In the genomic region with DNA sequence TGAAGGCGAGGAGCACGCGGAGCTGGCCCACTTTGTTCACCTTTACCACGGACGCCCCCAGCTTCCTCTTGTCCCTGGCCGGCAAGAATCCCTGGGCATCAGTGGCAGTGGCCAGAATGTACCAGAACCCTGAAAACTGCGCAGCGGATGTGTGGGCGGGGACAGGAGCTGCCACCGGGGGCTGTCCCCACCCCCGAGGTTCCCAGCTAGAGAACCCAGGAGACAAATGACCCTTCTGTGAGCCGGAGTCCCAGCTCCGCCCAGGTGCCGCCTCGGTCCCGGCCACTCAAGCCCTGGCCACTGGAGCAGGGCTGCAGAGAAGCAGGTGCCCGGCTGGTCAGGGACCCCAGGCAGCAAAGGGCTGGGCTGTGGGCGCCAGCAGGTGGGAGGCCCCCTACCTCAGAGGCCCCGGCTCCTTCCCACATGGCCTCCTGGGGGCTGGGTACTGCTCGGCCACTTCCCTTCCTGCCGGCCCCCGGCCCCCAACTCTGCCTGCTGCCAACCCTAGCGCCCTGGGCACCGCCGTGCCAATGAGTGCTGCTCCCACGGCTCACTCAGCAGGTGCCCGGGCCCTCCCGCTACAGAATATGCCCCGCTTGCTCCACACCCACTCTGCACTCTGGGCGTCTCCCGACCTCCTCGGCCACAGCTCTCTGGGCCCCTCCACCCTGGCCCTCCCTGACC, we compare ENCODE assay signal across 13 cellular contexts. TPM values are rescaled to one million over a fixed set of nuclear protein-coding genes. Genes with fewer than 3 reads are reported as not detected.
DNase-seq lines count a peak whose midpoint lies in the region; ATAC-seq and TF ChIP-seq lines count a peak whose summit lies in the region.
"Had no signal": no experiment of that assay in that cellular context is flagged by ENCODE, and none has a peak within 500 bp of the region (broad histone marks: within the 10 kb centered on the region; RNA-seq: fewer than 3 reads in every experiment).

No MANE protein-coding gene starts in this region.

- H3K4me3 ChIP-seq in stomach (peak overlapping the region in 3 of 4 donors; percentile 16 to 31 (median 23)), BE2C (ENCODE audit: low read depth, low read length) (no peak overlapping the region)

- no peaks in the 10 kb centered on the region for H3K36me3 Mint-ChIP-seq in T-cell

- intact Hi-C loops in stomach (cut with DNase I; ENCODE audit: low total_unique reads) = no loop called here

- peaks cover 0 to 7% (median 6%) of the 10 kb centered on the region in 3 donors for H3K4me1 Mint-ChIP-seq in T-cell

- TF ChIP-seq CTCF in foreskin keratinocyte (conservative IDR thresholded peaks at IDR 0.05) = no peak
- TF ChIP-seq CTCF in stomach (IDR thresholded peaks at IDR 0.05) = no peak
- no peak for TF ChIP-seq CTCF in BE2C (IDR thresholded peaks at IDR 0.05; ENCODE audit: low read depth, low read length)

- WGBS in stomach, 5 donors = 11 to 24% (median 17%) methylated on average over 14 to 32 of the region's 32 CpGs

- no peak overlapping the region for H3K27ac Mint-ChIP-seq in T-cell

- peak; percentile 51 to 78 (median 68) for ATAC-seq in T-cell (replicated peaks in 1 of 4)
- ATAC-seq in foreskin keratinocyte = peak; percentile 7
- no peak for ATAC-seq in GM19467 (IDR thresholded peaks at IDR 0.05; ENCODE audit: unreplicated experiment)

- H3K9me3 ChIP-seq in stomach (no peaks in the 10 kb centered on the region), BE2C (no peaks in the 10 kb centered on the region)

- CTCF ChIA-PET in T-cell (lab: Charles Lee) = interaction anchor here in 1 of 2 donors (0.8 kb wide), 1 partner anchor 15 kb away, joined by 3 read pairs; no protein-coding TSS in a partner anchor

- POLR2A ChIA-PET in T-cell (lab: Charles Lee) = no interaction called here

- TF ChIP-seq POLR2A in stomach (IDR thresholded peaks at IDR 0.05) = no peak

- no peak for TF ChIP-seq EP300 in stomach (IDR thresholded peaks at IDR 0.05)

- peak overlapping the region; percentile 52 to 74 (median 66) for H3K4me3 Mint-ChIP-seq in T-cell

- H3K27me3 ChIP-seq in foreskin keratinocyte = peaks cover 57% of the 10 kb centered on the region
- peaks cover 3 to 65% (median 43%) of the 10 kb centered on the region in 3 donors for H3K27me3 ChIP-seq in stomach
- no peaks in the 10 kb centered on the region for H3K27me3 ChIP-seq in BE2C

- DNase-seq in activated effector memory CD4-positive, alpha-beta T cell treated with anti-CD3 and anti-CD28 coated beads, Interleukin-2, amount 50 U/mL, for 16 hours = peak; percentile 79
- DNase-seq in activated effector memory CD4-positive, alpha-beta T cell treated with Interleukin-2 at 50 U/mL for 16 hours = no peak
- DNase-seq in T-cell = peak in 4 of 34 experiments; percentile 11 to 37 (median 24)
- no peak for DNase-seq in foreskin keratinocyte
- no peak for DNase-seq in stomach
- DNase-seq in amygdala (lab: John Stamatoyannopoulos, UW) = no peak
- DNase-seq in BE2C = no peak
- DNase-seq: amniotic stem cell, NCI-H446 had no signal

- H3K36me3 ChIP-seq in stomach (no peaks in the 10 kb centered on the region), BE2C (no peaks in the 10 kb centered on the region)

- no peaks in the 10 kb centered on the region for H3K9me3 Mint-ChIP-seq in T-cell

- H3K27me3 Mint-ChIP-seq in T-cell = peaks cover 0 to 16% of the 10 kb centered on the region in 2 donors

- no peak overlapping the region for H3K27ac ChIP-seq in foreskin keratinocyte
- H3K27ac ChIP-seq in stomach = peak overlapping the region in 1 of 5 donors; percentile 10
- H3K27ac ChIP-seq: epithelial cell of prostate had no signal

- no peaks in the 10 kb centered on the region for H3K4me1 ChIP-seq in foreskin keratinocyte
- peaks cover 22 to 30% (median 28%) of the 10 kb centered on the region in 4 donors for H3K4me1 ChIP-seq in stomach
- H3K4me1 ChIP-seq in BE2C = peaks cover 7% of the 10 kb centered on the region; the same call in 1 of the 2 replicates

RNA-seq across cellular contexts. Expression of a gene that starts 0.7 kb away (rescaled TPM):
- total RNA-seq in T-cell = 1 to 10 TPM; 1.3 to 2.8 (median 2.2) TPM
- not detected in 2 replicates for total RNA-seq in foreskin keratinocyte
- not detected in 2 replicates for polyA plus RNA-seq in foreskin keratinocyte
- total RNA-seq in stomach = 10 to 100 TPM in 1 of 5 donors, 1 to 10 TPM in 3, under 1 TPM in 1; 0.58 to 25.5 (median 4.9) TPM
- polyA plus RNA-seq in stomach = 10 to 100 TPM in 2 of 3 donors, 1 to 10 TPM in 1; 7.7 to 18.4 (median 10.2) TPM
- not detected for polyA plus RNA-seq in BE2C (2012; ENCODE audit: insufficient read depth, insufficient read length, low read depth)

RNA-seq across cellular contexts. Expression of a gene that starts 6.3 kb away (rescaled TPM):
- not detected for total RNA-seq in T-cell
- total RNA-seq in foreskin keratinocyte = not detected in 2 replicates
- not detected in 2 replicates for polyA plus RNA-seq in foreskin keratinocyte
- 10 to 100 TPM in 2 of 5 donors, 1 to 10 TPM in 1, not detected in 2; 7.0 to 31.2 (median 12.5) TPM for total RNA-seq in stomach
- 10 to 100 TPM; 18.8 to 23.2 (median 19.5) TPM for polyA plus RNA-seq in stomach
- not detected for polyA plus RNA-seq in BE2C (2012; ENCODE audit: insufficient read depth, insufficient read length, low read depth)
- total RNA-seq: T-helper 2 cell treated with Interferon-gamma antibody and Interleukin-4, amounts not matched to agents 100 ng/mL and 5 ng/mL, for 36 hours had no signal

RNA-seq across cellular contexts. Expression of a gene that starts 16.0 kb away (rescaled TPM):
- under 1 TPM in 1 of 5 donors, not detected in 4; 0.16 TPM for total RNA-seq in T-cell
- not detected in 2 replicates for total RNA-seq in foreskin keratinocyte
- not detected in 2 replicates for polyA plus RNA-seq in foreskin keratinocyte
- not detected for total RNA-seq in stomach
- polyA plus RNA-seq in stomach = not detected
- polyA plus RNA-seq in BE2C (2012; ENCODE audit: insufficient read depth, insufficient read length, low read depth) = not detected
- total RNA-seq: lower leg skin; T-helper 2 cell treated with Interferon-gamma antibody and Interleukin-4, amounts not matched to agents 100 ng/mL and 5 ng/mL, for 36 hours had no signal

RNA-seq across cellular contexts. Expression of a gene that starts 22.3 kb away (rescaled TPM):
- total RNA-seq in T-cell (not detected), foreskin keratinocyte (not detected in 2 replicates), stomach (not detected)
- polyA plus RNA-seq in foreskin keratinocyte (not detected in 2 replicates), stomach (not detected)
- not detected for polyA plus RNA-seq in BE2C (2012; ENCODE audit: insufficient read depth, insufficient read length, low read depth)
- total RNA-seq: lower leg skin; T-helper 2 cell treated with Interferon-gamma antibody and Interleukin-4, amounts not matched to agents 100 ng/mL and 5 ng/mL, for 36 hours had no signal

RNA-seq across cellular contexts. Expression of a gene that starts 29.7 kb away (rescaled TPM):
- 1 to 10 TPM in 1 of 5 donors, under 1 TPM in 4; 0.25 to 2.1 (median 0.77) TPM for total RNA-seq in T-cell
- total RNA-seq in foreskin keratinocyte = 0.07 and 0.21 TPM in 2 replicates
- polyA plus RNA-seq in foreskin keratinocyte = 0.18 and 0.19 TPM in 2 replicates
- 10 to 100 TPM in 1 of 5 donors, 1 to 10 TPM in 2, under 1 TPM in 1, not detected in 1; 0.45 to 10.4 (median 5.8) TPM for total RNA-seq in stomach
- 1 to 10 TPM; 1.6 to 4.7 (median 4.0) TPM for polyA plus RNA-seq in stomach
- 119 TPM for polyA plus RNA-seq in BE2C (2012; ENCODE audit: insufficient read depth, insufficient read length, low read depth)
